Comparison of ENCODE assay signal across 7 cellular contexts in genomic region chr12:67442347-67442841, GRCh38.
DNase-seq lines count a peak whose midpoint lies in the region; ATAC-seq lines count a peak whose summit lies in the region.

No MANE protein-coding gene starts in this region.

- no peaks in the 10 kb centered on the region for H3K36me3 ChIP-seq in skeletal muscle tissue (ENCODE audit: control insufficient read depth in 3 of 3, insufficient read depth in 3 of 3, low read length in 3 of 3)

- intact Hi-C loops in left ventricle myocardium superior (cut with micrococcal nuclease): loop anchor here (5.0 kb wide), 1 partner anchor 500 kb away; no protein-coding TSS in a partner anchor

- peak overlapping the region; percentile 92 for H3K27ac ChIP-seq in skeletal muscle tissue (ENCODE audit: low read depth, low read length)

- ATAC-seq in left ventricle myocardium superior: peak; percentile 76

- no peaks in the 10 kb centered on the region for H3K27me3 ChIP-seq in skeletal muscle tissue (ENCODE audit: control insufficient read depth in 3 of 3, insufficient read depth in 3 of 3, low read length in 3 of 3)

- peak; percentile 61 for DNase-seq in M059J (ENCODE audit: low read depth)
- peak; percentile 92 for DNase-seq in NCI-H82 (lab: John Stamatoyannopoulos, UW)
- DNase-seq in left ventricle myocardium superior: no peak
- no peak for DNase-seq in SKM-1 (lab: John Stamatoyannopoulos, UW; ENCODE audit: unreplicated experiment)
- no peak for DNase-seq in UCSD-AML1 (lab: John Stamatoyannopoulos, UW; ENCODE audit: unreplicated experiment)
- no peak for DNase-seq in NCI-H1930 (lab: John Stamatoyannopoulos, UW)

- peaks cover 10 to 18% (median 13%) of the 10 kb centered on the region in 3 donors for H3K4me1 ChIP-seq in skeletal muscle tissue (ENCODE audit: control insufficient read depth in 3 of 3, insufficient read depth in 3 of 3, low read length in 3 of 3)

- peak overlapping the region; percentile 63 to 67 (median 65) for H3K4me3 ChIP-seq in skeletal muscle tissue (ENCODE audit: low read length in 3 of 3)

- peak overlapping the region; percentile 73 to 82 (median 80) for H3K9ac ChIP-seq in skeletal muscle tissue (ENCODE audit: low read depth in 1 of 3, low read length in 3 of 3)

- no peaks in the 10 kb centered on the region for H3K9me3 ChIP-seq in skeletal muscle tissue (ENCODE audit: control insufficient read depth in 3 of 3, low read length in 3 of 3)

Comparison
In these comparisons a context has a peak if more than half of its experiments do, and no peak if none do; other contexts are left out.
1. DNase-seq: peak in M059J (single experiment) and NCI-H82 (single experiment); none in left ventricle myocardium superior (single experiment), SKM-1 (single experiment), UCSD-AML1 (single experiment) and NCI-H1930 (0 of 2).